In the genomic region with DNA sequence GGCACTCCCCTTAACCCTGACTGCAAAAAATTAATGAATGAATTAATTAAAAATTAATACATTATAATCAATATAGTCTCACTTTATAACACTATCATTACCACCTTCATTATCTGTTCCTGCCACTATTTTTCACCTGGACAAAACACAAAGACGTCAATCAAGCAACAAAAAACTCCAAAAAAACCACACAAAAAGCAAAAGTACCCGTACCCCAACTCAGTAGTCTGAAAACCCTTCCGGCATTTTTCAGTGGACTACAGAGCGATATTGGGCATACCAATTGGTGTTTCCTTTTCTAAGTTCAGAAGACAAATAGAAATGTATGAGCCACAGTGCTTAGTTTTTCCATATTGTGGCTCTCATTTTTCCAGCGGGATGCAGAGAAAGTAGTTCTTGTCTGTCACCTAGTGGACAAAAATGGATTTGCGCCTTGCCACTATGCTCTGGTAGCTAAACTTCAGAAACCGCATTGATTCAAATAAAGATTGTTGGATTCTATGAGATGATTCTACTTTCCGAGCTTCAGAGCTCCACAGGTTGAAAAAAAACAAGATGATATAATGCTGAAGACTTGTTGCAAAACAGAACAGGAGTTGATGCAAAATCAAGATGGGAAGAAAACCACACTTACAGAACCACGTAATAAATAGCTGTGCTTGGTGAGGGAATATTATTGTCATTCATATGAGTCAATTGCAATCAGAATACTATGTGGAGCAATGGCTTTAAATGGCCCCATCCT, we compare ENCODE assay signal across 8 cellular contexts. TPM values are rescaled to one million over a fixed set of nuclear protein-coding genes. Genes with fewer than 3 reads are reported as not detected.
DNase-seq lines count a peak whose midpoint lies in the region; ATAC-seq and TF ChIP-seq lines count a peak whose summit lies in the region.

No MANE protein-coding gene starts in this region.

- H3K27me3 ChIP-seq in mesenchymal stem cell (ENCODE audit: control insufficient read depth in 1 of 2, insufficient read depth in 1 of 2, low read length in 2 of 2), result no peaks in the 10 kb centered on the region

- H3K27ac ChIP-seq in mesenchymal stem cell (ENCODE audit: low read length, poor library complexity, severe bottlenecking), result peak overlapping the region; percentile 84

- no peaks in the 10 kb centered on the region for H3K36me3 ChIP-seq in mesenchymal stem cell (ENCODE audit: control insufficient read depth in 1 of 2, insufficient read depth in 2 of 2, low read depth in 1 of 2, low read length in 2 of 2)

- no peak overlapping the region for H4K91ac ChIP-seq in mesenchymal stem cell (ENCODE audit: low read length)

- TF ChIP-seq CTCF in GM10266 (IDR thresholded peaks at IDR 0.05; ENCODE audit: control insufficient read depth, insufficient read depth, low read depth, missing control alignments), result peak; percentile 90

- H3K4me3 ChIP-seq in mesenchymal stem cell (ENCODE audit: insufficient read depth in 1 of 2, low read depth in 1 of 2, low read length in 2 of 2), result no peak overlapping the region

- peak; percentile 68 for ATAC-seq in HG03280 (IDR thresholded peaks at IDR 0.05; ENCODE audit: unreplicated experiment)
- ATAC-seq in HG02970 (IDR thresholded peaks at IDR 0.05; ENCODE audit: low FRiP score, unreplicated experiment), result no peak

- H2BK5ac ChIP-seq in mesenchymal stem cell (ENCODE audit: low read depth, low read length, poor library complexity, severe bottlenecking), result no peak overlapping the region

- H2AFZ ChIP-seq in mesenchymal stem cell (ENCODE audit: low read depth, low read length), result no peak overlapping the region

- no peaks in the 10 kb centered on the region for H3K9me3 ChIP-seq in mesenchymal stem cell (ENCODE audit: control insufficient read depth, low read length)

- peak; percentile 70 for DNase-seq in GM10266 (ENCODE audit: extremely low spot score)
- peak; percentile 29 to 85 for DNase-seq in NCI-H526 (lab: John Stamatoyannopoulos, UW)
- DNase-seq in activated CD4-positive, alpha-beta T cell treated with anti-CD3 and anti-CD28 coated beads, Interleukin-2, amount 50 U/mL, for 1 hour, result peak; percentile 61
- peak; percentile 56 for DNase-seq in ecto neural progenitor cell (ENCODE audit: low spot score)
- DNase-seq in mesenchymal stem cell, result peak; percentile 86
- DNase-seq in stimulated activated CD8-positive, alpha-beta memory T cell treated with anti-CD3 and anti-CD28 coated beads, Interleukin-4, amount 100 ng/mL, for 48 hours, result peak; percentile 81

- no peak overlapping the region for H3K18ac ChIP-seq in mesenchymal stem cell (ENCODE audit: low read depth in 1 of 2, low read length in 2 of 2)

- H3K4ac ChIP-seq in mesenchymal stem cell (ENCODE audit: low read depth in 1 of 2, low read length in 2 of 2), result no peak overlapping the region

- peaks cover 4% of the 10 kb centered on the region for H3K79me1 ChIP-seq in mesenchymal stem cell (replicated peaks; ENCODE audit: low read length, poor library complexity, severe bottlenecking)

- peak overlapping the region; percentile 14 for H3K4me2 ChIP-seq in mesenchymal stem cell (ENCODE audit: low read length, poor library complexity, severe bottlenecking)

- no peak overlapping the region for H3K23ac ChIP-seq in mesenchymal stem cell (ENCODE audit: low read length in 2 of 2)

- H3K14ac ChIP-seq in mesenchymal stem cell (ENCODE audit: low read length in 2 of 2), result no peak overlapping the region

- H4K8ac ChIP-seq in mesenchymal stem cell (ENCODE audit: low read length), result no peak overlapping the region

- H3K9ac ChIP-seq in mesenchymal stem cell (ENCODE audit: low read length), result peak overlapping the region; percentile 76

- WGBS in mesenchymal stem cell, result 29% methylated on average over 9 of the region's 9 CpGs

- H3K4me1 ChIP-seq in mesenchymal stem cell (ENCODE audit: control insufficient read depth, insufficient read depth, low read depth, low read length), result peaks cover 18% of the 10 kb centered on the region

- H2BK15ac ChIP-seq in mesenchymal stem cell (ENCODE audit: low read depth, poor library complexity, severe bottlenecking), result no peak overlapping the region

- no peak overlapping the region for H2BK120ac ChIP-seq in mesenchymal stem cell (ENCODE audit: low read depth, low read length)

- no peak overlapping the region for H2BK12ac ChIP-seq in mesenchymal stem cell (ENCODE audit: low read length in 2 of 2)

- peak overlapping the region; percentile 97 for H2AK5ac ChIP-seq in mesenchymal stem cell (ENCODE audit: low read length, severe bottlenecking)

RNA-seq across cellular contexts. Expression of a gene that starts 50.6 kb away (rescaled TPM):
- polyA plus RNA-seq in mesenchymal stem cell (2013, experiment 1 of 2), result 1,059 TPM
- polyA plus RNA-seq in mesenchymal stem cell (2013, experiment 2 of 2), result 1,073 TPM
